Comparison of ENCODE assay signal across 18 cellular contexts in the genomic region with DNA sequence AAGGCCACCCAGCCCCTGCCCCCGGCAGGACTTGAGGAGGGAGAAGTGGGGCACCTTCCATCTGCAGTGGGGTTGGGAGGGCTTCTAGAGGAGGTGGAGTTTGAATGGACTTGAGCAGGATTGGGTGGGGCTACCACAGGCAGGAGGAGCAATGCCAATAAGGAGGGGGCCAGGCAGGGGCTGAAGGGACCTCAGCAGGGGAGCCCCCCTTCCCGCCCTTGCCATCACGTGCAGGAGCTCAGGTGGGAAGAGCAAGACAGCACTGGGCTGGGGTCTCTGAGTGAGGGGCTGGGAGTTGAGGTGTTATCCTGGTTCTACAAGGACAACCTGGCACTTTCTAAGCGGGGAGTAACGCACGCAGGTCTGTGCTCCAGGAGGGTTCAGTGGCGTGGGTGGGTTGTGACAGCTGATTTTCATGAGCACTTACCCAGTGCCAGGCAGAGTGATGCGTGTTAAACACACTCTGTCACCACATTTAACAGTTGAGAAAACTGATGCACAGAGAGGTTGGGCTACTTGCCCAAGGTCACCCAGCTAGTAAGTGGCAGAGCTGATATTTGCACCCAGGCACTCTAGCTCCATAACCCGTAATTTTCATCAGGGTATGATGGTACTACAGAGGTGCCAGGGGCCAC. TPM values are rescaled to one million over a fixed set of nuclear protein-coding genes. Genes with fewer than 3 reads are reported as not detected.
DNase-seq lines count a peak whose midpoint lies in the region; ATAC-seq, FAIRE-seq and TF ChIP-seq lines count a peak whose summit lies in the region.
"Had no signal": no experiment of that assay in that cellular context is flagged by ENCODE, and none has a peak within 500 bp of the region (broad histone marks: within the 10 kb centered on the region; RNA-seq: fewer than 3 reads in every experiment).

No MANE protein-coding gene starts in this region.

- TF ChIP-seq RAD21 in A549 (conservative IDR thresholded peaks at IDR 0.05 in 1 of 2, IDR thresholded peaks at IDR 0.05 in 1 of 2), result no peak

- H4K8ac ChIP-seq in neuronal stem cell (ENCODE audit: low read depth, low read length), result no peak overlapping the region

- no peaks in the 10 kb centered on the region for H3K36me3 ChIP-seq in neuronal stem cell (replicated peaks in 1 of 2; ENCODE audit: control insufficient read depth in 2 of 2, insufficient read depth in 2 of 2, low read length in 2 of 2)

- POLR2A ChIA-PET in A549 (lab: Yijun Ruan, JAX), result no interaction called here

- no peak for TF ChIP-seq EP300 in A549 (IDR thresholded peaks at IDR 0.05)

- CTCF ChIA-PET in A549 (lab: Yijun Ruan, JAX), result interaction anchor here (1.3 to 4.9 kb wide), 3 partner anchors 8 to 84 kb away, joined by 4 to 37 read pairs (median 4); no protein-coding TSS in a partner anchor

- H2BK12ac ChIP-seq in neuronal stem cell (ENCODE audit: low read length), result no peak overlapping the region

- FAIRE-seq in A549 (lab: Jason Lieb, UNC), result no peak
- FAIRE-seq in HTR-8/SVneo (lab: Jason Lieb, UNC), result peak; percentile 48
- FAIRE-seq: GM12891 had no signal

- H3K14ac ChIP-seq in neuronal stem cell (ENCODE audit: low read length), result no peak overlapping the region

- H4K91ac ChIP-seq in neuronal stem cell (ENCODE audit: low read depth, low read length, poor library complexity), result no peak overlapping the region

- peak overlapping the region; percentile 0 for H3K23ac ChIP-seq in neuronal stem cell (ENCODE audit: low read depth, low read length, poor library complexity)

- no peak overlapping the region for H3K4ac ChIP-seq in neuronal stem cell (ENCODE audit: low read length)

- 0 out of 3 replicates have a peak, but pooled peaks cover under 1% of the 10 kb centered on the region for H3K4me1 ChIP-seq in A549
- peaks cover 0 to 6% of the 10 kb centered on the region in 2 donors for H3K4me1 ChIP-seq in neuronal stem cell (ENCODE audit: control insufficient read depth in 2 of 2, insufficient read depth in 1 of 2, low read depth in 1 of 2, low read length in 2 of 2)

- H3K27me3 Mint-ChIP-seq in glutamatergic neuron (ENCODE audit: unreplicated experiment), result peaks cover 4% of the 10 kb centered on the region

- H3K18ac ChIP-seq in neuronal stem cell (ENCODE audit: low read length), result peak overlapping the region; percentile 70

- no peak overlapping the region for H2BK15ac ChIP-seq in neuronal stem cell (ENCODE audit: low read length)

- H2AK5ac ChIP-seq in neuronal stem cell (ENCODE audit: low read depth, low read length), result peak overlapping the region; percentile 91

- H3K79me1 ChIP-seq in neuronal stem cell (ENCODE audit: low read depth, low read length), result peaks cover 2% of the 10 kb centered on the region

- H3K4me3 Mint-ChIP-seq in glutamatergic neuron (ENCODE audit: unreplicated experiment), result no peak overlapping the region

- no peak for TF ChIP-seq POLR2A in A549 (IDR thresholded peaks at IDR 0.05; ENCODE audit: low read length)

- no peak overlapping the region for H2BK5ac ChIP-seq in neuronal stem cell (ENCODE audit: low read length)

- peak overlapping the region; percentile 64 for H2BK120ac ChIP-seq in neuronal stem cell (ENCODE audit: low read depth, low read length)

- H3K9me3 Mint-ChIP-seq in glutamatergic neuron (ENCODE audit: unreplicated experiment), result no peaks in the 10 kb centered on the region

- 55% methylated on average over 8 of the region's 9 CpGs for WGBS in A549 (ENCODE audit: missing lambda C conversion rate)
- no CpG with 5 or more reads among the region's 9 CpGs for WGBS in neuronal stem cell (ENCODE audit: extremely low coverage in 2 of 2, insufficient read length in 2 of 2, insufficient replicate concordance in 1 of 2), 2 donors

- peaks cover 0 to 22% (median 0%) of the 10 kb centered on the region in 3 experiments for H3K27me3 ChIP-seq in neuronal stem cell (ENCODE audit: control insufficient read depth in 3 of 3, insufficient read depth in 3 of 3, low read depth in 1 of 3, low read length in 3 of 3)

- H3K4me3 ChIP-seq in A549 (no peak overlapping the region), neuronal stem cell (ENCODE audit: low read length in 2 of 2) (no peak overlapping the region)
- H3K4me3 ChIP-seq: PC-9 had no signal

- no peak for ATAC-seq in A549
- ATAC-seq in HG02840 (IDR thresholded peaks at IDR 0.05; ENCODE audit: low FRiP score, unreplicated experiment), result no peak
- ATAC-seq: HCT116 had no signal

- H3K4me1 Mint-ChIP-seq in glutamatergic neuron (ENCODE audit: low read depth, unreplicated experiment), result peaks cover 2% of the 10 kb centered on the region

- DNase-seq in A549 (ENCODE audit: low read depth in 1 of 2, low spot score in 1 of 2) (no peak), HTR-8/SVneo (ENCODE audit: insufficient read length, low spot score) (no peak), glutamatergic neuron (peak; percentile 11), neuronal stem cell (ENCODE audit: low spot score) (no peak), NCI-H1930 (lab: John Stamatoyannopoulos, UW) (no peak)
- no peak for DNase-seq in stimulated activated naive CD4-positive, alpha-beta T cell (lab: John Stamatoyannopoulos, UW)
- DNase-seq: COR-L47, GF-D8, NCI-H1436, NCI-H2081 treated with DMSO at 0.1 percent for 48 hours, NCI-H510A treated with DMSO at 0.1 percent for 48 hours, PC-9, SHP77 had no signal

- no peak overlapping the region for H3K27ac Mint-ChIP-seq in glutamatergic neuron (ENCODE audit: unreplicated experiment)

- H3K27ac ChIP-seq in A549, result no peak overlapping the region
- H3K27ac ChIP-seq in neuronal stem cell (replicated peaks; ENCODE audit: low read length), result no peak overlapping the region
- H3K27ac ChIP-seq: HL-60, PC-9 had no signal

- H3K36me3 Mint-ChIP-seq in glutamatergic neuron (ENCODE audit: unreplicated experiment), result no peaks in the 10 kb centered on the region

- H3K9ac ChIP-seq in neuronal stem cell (ENCODE audit: low read depth, low read length, poor library complexity), result no peak overlapping the region

- no peak for TF ChIP-seq CTCF in A549 (IDR thresholded peaks at IDR 0.05)
- TF ChIP-seq CTCF in glutamatergic neuron (IDR thresholded peaks at IDR 0.05; ENCODE audit: partially characterized antibody, unreplicated experiment), result no peak

- H3K9me3 ChIP-seq in A549 (no peaks in the 10 kb centered on the region), neuronal stem cell (replicated peaks in 1 of 2; ENCODE audit: control insufficient read depth in 2 of 2, insufficient read depth in 1 of 2, low read depth in 1 of 2, low read length in 2 of 2) (peaks cover 0 to 2% of the 10 kb centered on the region in 2 donors)

- H3K4me2 ChIP-seq in A549, result no peak overlapping the region
- H3K4me2 ChIP-seq in neuronal stem cell (ENCODE audit: insufficient read depth, low read length, poor library complexity, severe bottlenecking), result no peak overlapping the region
- H3K4me2 ChIP-seq: PC-9 had no signal

- H2AFZ ChIP-seq in neuronal stem cell (ENCODE audit: low read length), result no peak overlapping the region
- H2AFZ ChIP-seq: PC-9 had no signal

TF ChIP-seq in A549, 52 proteins besides CTCF, POLR2A, EP300 and RAD21:
- TF ChIP-seq ZFP36 (IDR thresholded peaks at IDR 0.05; ENCODE audit: borderline replicate concordance, partially characterized antibody) (peak; percentile 42), POLR2AphosphoS2 (conservative IDR thresholded peaks at IDR 0.05; ENCODE audit: low read length) (no peak)

RNA-seq across cellular contexts. Expression of a gene that starts 4.8 kb away (rescaled TPM):
- polyA plus RNA-seq in A549 (2011; rRNA removed), result not detected in 2 replicates
- polyA plus RNA-seq in A549 (2012; cell fraction: cytosol; rRNA removed), result not detected in 2 replicates
- not detected in 2 replicates for polyA plus RNA-seq in A549 (2012; cell fraction: nucleus; rRNA removed)
- not detected in 3 replicates for polyA plus RNA-seq in A549 (2017; fragmentation: RNase III; extraction: RNeasy Plus Mini Kit Qiagen cat#74134 plus additional on column Dnase treatment)
- not detected in 2 replicates for polyA minus RNA-seq in A549 (2011; rRNA and poly(A)+ RNA removed)
- 2.2 TPM for total RNA-seq in glutamatergic neuron (ENCODE audit: unreplicated experiment)
- 0.18 TPM for polyA plus RNA-seq in neuronal stem cell (2013, experiment 1 of 2)
- 0.14 TPM for polyA plus RNA-seq in neuronal stem cell (2013, experiment 2 of 2)
- total RNA-seq: Daoy, PC-9 had no signal

RNA-seq across cellular contexts. Expression of a gene that starts 8.7 kb away (rescaled TPM):
- polyA plus RNA-seq in A549 (2011; rRNA removed), result not detected in 2 replicates
- not detected in 2 replicates for polyA plus RNA-seq in A549 (2012; cell fraction: cytosol; rRNA removed)
- polyA plus RNA-seq in A549 (2012; cell fraction: nucleus; rRNA removed), result not detected in 2 replicates
- polyA plus RNA-seq in A549 (2017; fragmentation: RNase III; extraction: RNeasy Plus Mini Kit Qiagen cat#74134 plus additional on column Dnase treatment), result not detected in 3 replicates
- polyA minus RNA-seq in A549 (2011; rRNA and poly(A)+ RNA removed), result not detected in 2 replicates
- total RNA-seq in glutamatergic neuron (ENCODE audit: unreplicated experiment), result 3.5 TPM
- not detected for polyA plus RNA-seq in neuronal stem cell (2013, experiment 1 of 2)
- polyA plus RNA-seq in neuronal stem cell (2013, experiment 2 of 2), result not detected
- total RNA-seq: Daoy, PC-9 had no signal

RNA-seq across cellular contexts. Expression of a gene that starts 10.6 kb away (rescaled TPM):
- polyA plus RNA-seq in A549 (2011; rRNA removed) (not detected in 2 replicates), A549 (2017; fragmentation: RNase III; extraction: RNeasy Plus Mini Kit Qiagen cat#74134 plus additional on column Dnase treatment) (0.07 TPM in 1 of 3 replicates, not detected in the others)
- 0.03 and 0.14 TPM in 2 replicates for polyA plus RNA-seq in A549 (2012; cell fraction: cytosol; rRNA removed)
- polyA plus RNA-seq in A549 (2012; cell fraction: nucleus; rRNA removed), result 0.12 and 0.28 TPM in 2 replicates
- not detected in 2 replicates for polyA minus RNA-seq in A549 (2011; rRNA and poly(A)+ RNA removed)
- total RNA-seq in glutamatergic neuron (ENCODE audit: unreplicated experiment), result not detected
- not detected for polyA plus RNA-seq in neuronal stem cell (2013, experiment 1 of 2)
- not detected for polyA plus RNA-seq in neuronal stem cell (2013, experiment 2 of 2)
- total RNA-seq: Daoy, PC-9 had no signal

RNA-seq across cellular contexts. Expression of a gene that starts 19.6 kb away (rescaled TPM):
- 7.4 and 10.5 TPM in 2 replicates for polyA plus RNA-seq in A549 (2011; rRNA removed)
- polyA plus RNA-seq in A549 (2012; cell fraction: cytosol; rRNA removed), result 3.4 and 3.9 TPM in 2 replicates
- polyA plus RNA-seq in A549 (2012; cell fraction: nucleus; rRNA removed), result 4.3 and 5.8 TPM in 2 replicates
- polyA plus RNA-seq in A549 (2017; fragmentation: RNase III; extraction: RNeasy Plus Mini Kit Qiagen cat#74134 plus additional on column Dnase treatment), result 5.7 to 5.9 TPM (median 5.7 TPM) in 3 replicates
- 6.8 and 7.0 TPM in 2 replicates for polyA minus RNA-seq in A549 (2011; rRNA and poly(A)+ RNA removed)
- total RNA-seq in glutamatergic neuron (ENCODE audit: unreplicated experiment), result 12.3 TPM
- polyA plus RNA-seq in neuronal stem cell (2013, experiment 1 of 2), result 10.3 TPM
- polyA plus RNA-seq in neuronal stem cell (2013, experiment 2 of 2), result 10.3 TPM

RNA-seq across cellular contexts. Expression of a gene that starts 19.7 kb away (rescaled TPM):
- 49.1 and 51.4 TPM in 2 replicates for polyA plus RNA-seq in A549 (2011; rRNA removed)
- 40.5 and 41.6 TPM in 2 replicates for polyA plus RNA-seq in A549 (2012; cell fraction: cytosol; rRNA removed)
- polyA plus RNA-seq in A549 (2012; cell fraction: nucleus; rRNA removed), result 24.7 and 43.5 TPM in 2 replicates
- polyA plus RNA-seq in A549 (2017; fragmentation: RNase III; extraction: RNeasy Plus Mini Kit Qiagen cat#74134 plus additional on column Dnase treatment), result 177 to 234 TPM (median 197 TPM) in 3 replicates
- 30.4 and 45.0 TPM in 2 replicates for polyA minus RNA-seq in A549 (2011; rRNA and poly(A)+ RNA removed)
- 82.9 TPM for total RNA-seq in glutamatergic neuron (ENCODE audit: unreplicated experiment)
- 57.9 TPM for polyA plus RNA-seq in neuronal stem cell (2013, experiment 1 of 2)
- 58.5 TPM for polyA plus RNA-seq in neuronal stem cell (2013, experiment 2 of 2)
